ENCODE assay signal across 9 cellular contexts in genomic region chr9:84953797-84954695, GRCh38.
DNase-seq lines count a peak whose midpoint lies in the region; ATAC-seq and TF ChIP-seq lines count a peak whose summit lies in the region.
"Had no signal": no experiment of that assay in that cellular context is flagged by ENCODE, and none has a peak within 500 bp of the region (broad histone marks: within the 10 kb centered on the region; RNA-seq: fewer than 3 reads in every experiment).

No MANE protein-coding gene starts in this region.

- no peaks in the 10 kb centered on the region for H3K79me2 ChIP-seq in neural progenitor cell (ENCODE audit: low read depth)

- no peak overlapping the region for H3K4me3 ChIP-seq in neural progenitor cell

- H3K4me1 Mint-ChIP-seq in neural progenitor cell (peaks cover 28% of the 10 kb centered on the region), type B pancreatic cell (ENCODE audit: unreplicated experiment) (peaks cover 17% of the 10 kb centered on the region)

- peak overlapping the region; percentile 19 for H3K4me3 Mint-ChIP-seq in neural progenitor cell
- H3K4me3 Mint-ChIP-seq in type B pancreatic cell, result peak overlapping the region; percentile 12
- H3K4me3 Mint-ChIP-seq: IgD-negative memory B cell had no signal

- H3K4me1 ChIP-seq in neural progenitor cell, result peaks cover 16% of the 10 kb centered on the region

- H3K27ac Mint-ChIP-seq in neural progenitor cell, result peak overlapping the region; percentile 80
- no peak overlapping the region for H3K27ac Mint-ChIP-seq in type B pancreatic cell

- H4K20me1 ChIP-seq in neural progenitor cell (ENCODE audit: low read depth), result no peaks in the 10 kb centered on the region

- no peak overlapping the region for H3K9ac ChIP-seq in neural progenitor cell

- H2AFZ ChIP-seq in neural progenitor cell (replicated peaks), result peak overlapping the region; percentile 75

- no peak overlapping the region for H3K27ac ChIP-seq in neural progenitor cell

- no peaks in the 10 kb centered on the region for H3K9me3 ChIP-seq in neural progenitor cell (ENCODE audit: low read depth)

- peak; percentile 99 for ATAC-seq in GM18511 (IDR thresholded peaks at IDR 0.05; ENCODE audit: unreplicated experiment)
- ATAC-seq in HG02943 (IDR thresholded peaks at IDR 0.05; ENCODE audit: low read depth, unreplicated experiment), result peak; percentile 95

- no peaks in the 10 kb centered on the region for H3K9me3 Mint-ChIP-seq in neural progenitor cell
- H3K9me3 Mint-ChIP-seq in type B pancreatic cell, result peaks cover under 1% of the 10 kb centered on the region

- peaks cover 3% of the 10 kb centered on the region for H3K36me3 Mint-ChIP-seq in neural progenitor cell
- peaks cover 10% of the 10 kb centered on the region for H3K36me3 Mint-ChIP-seq in type B pancreatic cell
- H3K36me3 Mint-ChIP-seq: IgD-negative memory B cell had no signal

- H3K27me3 Mint-ChIP-seq in neural progenitor cell (ENCODE audit: insufficient read depth, low read depth) (peaks cover 6% of the 10 kb centered on the region), type B pancreatic cell (peaks cover 19% of the 10 kb centered on the region)

- DNase-seq in Ammon's horn (ENCODE audit: low spot score), result peak; percentile 94
- DNase-seq in NCI-H1930 (lab: John Stamatoyannopoulos, UW), result peak; percentile 75 to 83
- DNase-seq in activated CD4-positive, alpha-beta T cell treated with anti-CD3 and anti-CD28 coated beads, Interleukin-2, amount 50 U/mL, for 48 hours, result peak; percentile 52 to 65
- DNase-seq in fibroblast of the conjunctiva (ENCODE audit: low read depth), result peak; percentile 46
- DNase-seq in neural progenitor cell (ENCODE audit: low spot score), result peak; percentile 86
- peak; percentile 81 for DNase-seq in type B pancreatic cell (ENCODE audit: extremely low spot score, unreplicated experiment)

- H3K27me3 ChIP-seq in neural progenitor cell, result peaks cover 7% of the 10 kb centered on the region

- H3K36me3 ChIP-seq in neural progenitor cell, result no peaks in the 10 kb centered on the region

- H3K4me2 ChIP-seq in neural progenitor cell, result peak overlapping the region; percentile 23

- no peaks in the 10 kb centered on the region for H3F3A ChIP-seq in neural progenitor cell (ENCODE audit: low read depth)

- TF ChIP-seq CTCF in neural progenitor cell (IDR thresholded peaks at IDR 0.05) (peak; percentile 98), type B pancreatic cell (conservative IDR thresholded peaks at IDR 0.05) (peak; percentile 99)
